Comparison of ENCODE assay signal across 26 cellular contexts in the genomic region with DNA sequence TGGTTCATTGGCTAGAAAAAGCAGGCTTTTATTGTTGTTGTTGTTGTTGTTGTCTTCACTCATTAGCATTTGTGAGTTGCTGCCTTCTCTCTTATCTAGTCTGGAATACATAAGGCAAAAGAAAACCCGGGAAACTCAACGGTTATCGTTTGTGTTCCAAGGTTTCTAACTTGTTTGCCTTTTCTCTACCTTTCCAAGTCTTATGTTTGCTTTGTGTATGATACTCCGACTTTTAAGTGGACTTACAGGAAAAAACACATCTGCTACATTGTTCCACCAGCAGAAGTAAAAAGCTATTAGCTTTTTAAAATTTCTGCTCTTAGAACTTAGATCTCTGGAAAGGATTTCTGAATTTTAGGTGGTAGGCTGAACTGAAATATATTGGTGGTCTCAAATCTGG.
DNase-seq lines count a peak whose midpoint lies in the region; ATAC-seq and TF ChIP-seq lines count a peak whose summit lies in the region.
"Had no signal": no experiment of that assay in that cellular context is flagged by ENCODE, and none has a peak within 500 bp of the region (broad histone marks: within the 10 kb centered on the region; RNA-seq: fewer than 3 reads in every experiment).

No MANE protein-coding gene starts in this region.

- intact Hi-C loops in tibial artery (cut with DNase I; ENCODE audit: low total_unique reads) = no loop called here

- H3K27me3 ChIP-seq in tibial artery = no peaks in the 10 kb centered on the region
- H3K27me3 ChIP-seq: BLaER1, neutrophil, Peyer's patch, right lobe of liver, spleen, tibial nerve had no signal

- H3K27ac Mint-ChIP-seq in stimulated activated naive CD8-positive, alpha-beta T cell treated with anti-CD3 and anti-CD28 coated beads, Interleukin-15, Interleukin-2, amounts not matched to agents 100 ng/mL and 50 ng/mL, for 24 hours = peak overlapping the region; percentile 1
- no peak overlapping the region for H3K27ac Mint-ChIP-seq in stimulated activated naive CD8-positive, alpha-beta T cell treated with anti-CD3 and anti-CD28 coated beads, Interleukin-15, amount 100 ng/mL, for 72 hours
- H3K27ac Mint-ChIP-seq in memory B cell = peak overlapping the region; percentile 73

- H3K36me3 ChIP-seq in tibial artery = peaks cover 29 to 36% (median 32%) of the 10 kb centered on the region in 3 donors

- H3K4me1 ChIP-seq in tibial artery = no peaks in the 10 kb centered on the region
- H3K4me1 ChIP-seq: Caco-2, Peyer's patch, right lobe of liver, spleen, tibial nerve had no signal

- ATAC-seq in stimulated activated naive CD8-positive, alpha-beta T cell treated with anti-CD3 and anti-CD28 coated beads, Interleukin-15, amount 100 ng/mL, for 72 hours = no peak
- ATAC-seq in memory B cell (ENCODE audit: low read depth) = no peak
- ATAC-seq: right lobe of liver had no signal

- H3K4me1 Mint-ChIP-seq in stimulated activated naive CD8-positive, alpha-beta T cell treated with anti-CD3 and anti-CD28 coated beads, Interleukin-15, Interleukin-2, amounts not matched to agents 100 ng/mL and 50 ng/mL, for 24 hours (ENCODE audit: low read depth) = peaks cover 67% of the 10 kb centered on the region
- H3K4me1 Mint-ChIP-seq in stimulated activated naive CD8-positive, alpha-beta T cell treated with anti-CD3 and anti-CD28 coated beads, Interleukin-15, amount 100 ng/mL, for 72 hours = peaks cover 55% of the 10 kb centered on the region
- peaks cover 23% of the 10 kb centered on the region for H3K4me1 Mint-ChIP-seq in memory B cell
- H3K4me1 Mint-ChIP-seq: brain had no signal

- H3K4me3 Mint-ChIP-seq in stimulated activated naive CD8-positive, alpha-beta T cell treated with anti-CD3 and anti-CD28 coated beads, Interleukin-15, Interleukin-2, amounts not matched to agents 100 ng/mL and 50 ng/mL, for 24 hours = no peak overlapping the region
- no peak overlapping the region for H3K4me3 Mint-ChIP-seq in stimulated activated naive CD8-positive, alpha-beta T cell treated with anti-CD3 and anti-CD28 coated beads, Interleukin-15, amount 100 ng/mL, for 72 hours
- H3K4me3 Mint-ChIP-seq in memory B cell = no peak overlapping the region
- H3K4me3 Mint-ChIP-seq: activated T-cell treated with anti-CD3 and anti-CD28 coated beads, Interleukin-2, amount 50 U/mL, for 4 hours; brain; GM23338 had no signal

- DNase-seq in stimulated activated naive CD8-positive, alpha-beta T cell treated with anti-CD3 and anti-CD28 coated beads, Interleukin-15, amount 100 ng/mL, for 72 hours = no peak
- peak; percentile 41 for DNase-seq in NCI-H2196 treated with DMSO at 0.1 percent for 48 hours (lab: John Stamatoyannopoulos, UW; ENCODE audit: unreplicated experiment)
- no peak for DNase-seq in memory B cell (ENCODE audit: low spot score in 2 of 2)
- no peak for DNase-seq in RKO (ENCODE audit: low spot score)
- DNase-seq in KBM-7 = no peak
- DNase-seq in tibial artery = no peak
- DNase-seq: activated CD4-positive, alpha-beta T cell treated with anti-CD3 and anti-CD28 coated beads for 1 hour; activated naive CD4-positive, alpha-beta T cell; activated T-cell treated with anti-CD3 and anti-CD28 coated beads, Interleukin-2, amount 50 U/mL, for 4 hours; DND-41; IMR-90; kidney; NCI-H1930; NCI-H345; Peyer's patch; right lobe of liver; SHP77 treated with DMSO at 0.1 percent for 48 hours; spleen; stimulated activated CD4-positive, alpha-beta T cell treated with anti-CD3 and anti-CD28 coated beads, Interleukin-2, amount 100 ng/mL, for 24 hours had no signal

- no peaks in the 10 kb centered on the region for H3K9me3 ChIP-seq in tibial artery
- H3K9me3 ChIP-seq: Caco-2, neutrophil, Peyer's patch, right lobe of liver, spleen, tibial nerve had no signal

- TF ChIP-seq CTCF in tibial artery (IDR thresholded peaks at IDR 0.05) = no peak

- no peaks in the 10 kb centered on the region for H3K9me3 Mint-ChIP-seq in stimulated activated naive CD8-positive, alpha-beta T cell treated with anti-CD3 and anti-CD28 coated beads, Interleukin-15, Interleukin-2, amounts not matched to agents 100 ng/mL and 50 ng/mL, for 24 hours
- H3K9me3 Mint-ChIP-seq in stimulated activated naive CD8-positive, alpha-beta T cell treated with anti-CD3 and anti-CD28 coated beads, Interleukin-15, amount 100 ng/mL, for 72 hours = no peaks in the 10 kb centered on the region
- H3K9me3 Mint-ChIP-seq in memory B cell = peaks cover 4% of the 10 kb centered on the region
- H3K9me3 Mint-ChIP-seq: GM23338 had no signal

- in situ Hi-C loops in KBM-7 (cut with MboI; ENCODE audit: low pct_unique_long_range_greater_than_20kb, low sequenced_read_pairs) = no loop called here

- H3K36me3 Mint-ChIP-seq in stimulated activated naive CD8-positive, alpha-beta T cell treated with anti-CD3 and anti-CD28 coated beads, Interleukin-15, Interleukin-2, amounts not matched to agents 100 ng/mL and 50 ng/mL, for 24 hours (ENCODE audit: low read depth) = peaks cover 96% of the 10 kb centered on the region
- peaks cover 50% of the 10 kb centered on the region for H3K36me3 Mint-ChIP-seq in memory B cell

- H3K27ac ChIP-seq in tibial artery = no peak overlapping the region
- H3K27ac ChIP-seq: BLaER1, neutrophil, Peyer's patch, right lobe of liver, spleen, tibial nerve had no signal

- H3K4me3 ChIP-seq in tibial artery = no peak overlapping the region
- H3K4me3 ChIP-seq: BLaER1, GM23338, Peyer's patch, right lobe of liver, spleen, tibial nerve had no signal

- no peaks in the 10 kb centered on the region for H3K27me3 Mint-ChIP-seq in stimulated activated naive CD8-positive, alpha-beta T cell treated with anti-CD3 and anti-CD28 coated beads, Interleukin-15, Interleukin-2, amounts not matched to agents 100 ng/mL and 50 ng/mL, for 24 hours
- no peaks in the 10 kb centered on the region for H3K27me3 Mint-ChIP-seq in stimulated activated naive CD8-positive, alpha-beta T cell treated with anti-CD3 and anti-CD28 coated beads, Interleukin-15, amount 100 ng/mL, for 72 hours
- no peaks in the 10 kb centered on the region for H3K27me3 Mint-ChIP-seq in memory B cell
- H3K27me3 Mint-ChIP-seq: brain had no signal

Comparison
In these comparisons a context has a peak if more than half of its experiments do, and no peak if none do; other contexts are left out.
1. H3K27ac Mint-ChIP-seq: peak in stimulated activated naive CD8-positive, alpha-beta T cell treated with anti-CD3 and anti-CD28 coated beads, Interleukin-15, Interleukin-2, amounts not matched to agents 100 ng/mL and 50 ng/mL, for 24 hours (single experiment) and memory B cell (single experiment); none in stimulated activated naive CD8-positive, alpha-beta T cell treated with anti-CD3 and anti-CD28 coated beads, Interleukin-15, amount 100 ng/mL, for 72 hours (0 of 2).